In the genomic region with DNA sequence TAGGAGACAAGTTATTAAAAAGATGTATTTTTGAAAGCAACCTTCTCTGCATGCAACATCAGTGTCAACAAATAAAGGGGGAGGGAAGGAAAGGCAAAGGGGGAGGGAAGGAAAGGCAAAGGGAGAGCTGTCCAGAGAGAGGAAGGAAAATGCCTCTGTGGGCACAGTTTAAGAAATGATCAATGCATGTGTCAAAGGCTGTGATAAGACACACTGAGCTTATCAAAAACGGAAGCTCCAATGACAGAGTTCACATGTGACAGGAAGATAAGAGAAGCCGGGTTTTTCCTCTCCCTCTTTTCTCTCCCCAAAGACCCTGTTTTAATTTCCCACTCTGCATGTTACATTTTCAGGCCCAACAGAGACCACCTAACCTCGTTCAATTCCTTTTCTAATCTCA, we compare ENCODE assay signal across 16 cellular contexts.
A peak's percentile ranks its signal among the peaks of the same experiment; 100 is the strongest.
DNase-seq lines count a peak whose midpoint lies in the region; ATAC-seq and TF ChIP-seq lines count a peak whose summit lies in the region.
"Had no signal": no experiment of that assay in that cellular context is flagged by ENCODE, and none has a peak within 500 bp of the region (broad histone marks: within the 10 kb centered on the region; RNA-seq: fewer than 3 reads in every experiment).

No MANE protein-coding gene starts in this region.

- H3K36me3 ChIP-seq in BLaER1 (no peaks in the 10 kb centered on the region), ectodermal cell (ENCODE audit: control insufficient read depth, insufficient read depth, low read length) (no peaks in the 10 kb centered on the region), mesodermal cell (ENCODE audit: control insufficient read depth, insufficient read depth, low read length) (no peaks in the 10 kb centered on the region)
- no peaks in the 10 kb centered on the region for H3K36me3 ChIP-seq in CD8-positive, alpha-beta T cell (ENCODE audit: insufficient read depth, low read length)

- no peak overlapping the region for H3K27ac Mint-ChIP-seq in CD8-positive, alpha-beta T cell
- H3K27ac Mint-ChIP-seq: HFFc6 had no signal

- H3K4me3 Mint-ChIP-seq in CD8-positive, alpha-beta T cell, result no peak overlapping the region
- H3K4me3 Mint-ChIP-seq: HFFc6 had no signal

- no peaks in the 10 kb centered on the region for H3K9me3 Mint-ChIP-seq in CD8-positive, alpha-beta T cell
- H3K9me3 Mint-ChIP-seq: HFFc6 had no signal

- DNase-seq in KBM-7, result peak; percentile 3
- DNase-seq in ureter (ENCODE audit: low spot score), result no peak
- DNase-seq in NOMO-1 treated with dmso at 0.1 percent for 144 hours (lab: John Stamatoyannopoulos, UW; ENCODE audit: unreplicated experiment), result no peak
- no peak for DNase-seq in CD8-positive, alpha-beta T cell
- no peak for DNase-seq in kidney tubule cell (ENCODE audit: low spot score)
- DNase-seq: C1 segment of cervical spinal cord, DMS79 treated with DMSO at 0.1 percent for 48 hours, HFFc6, NCI-H1048, NCI-H1436, NCI-H2029, NCI-H526 had no signal

- intact Hi-C loops in CD8-positive, alpha-beta T cell (cut with DNase I, micrococcal nuclease), result no loop called here

- H3K27me3 ChIP-seq in BLaER1 (peaks cover 10% of the 10 kb centered on the region; the same call in 1 of the 2 replicates), ectodermal cell (ENCODE audit: control insufficient read depth, insufficient read depth, low read length, poor library complexity, severe bottlenecking) (no peaks in the 10 kb centered on the region)
- H3K27me3 ChIP-seq in CD8-positive, alpha-beta T cell (ENCODE audit: insufficient read depth, low read length), result no peaks in the 10 kb centered on the region

- H3K4me1 Mint-ChIP-seq in CD8-positive, alpha-beta T cell (ENCODE audit: low read depth), result no peaks in the 10 kb centered on the region

- 80 to 93% methylated on average over 2 to 3 of the region's 3 CpGs for WGBS in ectodermal cell, 2 experiments
- WGBS in mesodermal cell (ENCODE audit: insufficient coverage in 2 of 2), 2 experiments, result 43 to 50% methylated on average over 1 to 2 of the region's 3 CpGs

- no peak for TF ChIP-seq CTCF in CD8-positive, alpha-beta T cell (IDR thresholded peaks at IDR 0.05)

- CTCF ChIA-PET in CD8-positive, alpha-beta T cell (lab: Charles Lee), result no interaction called here

- ATAC-seq in CD8-positive, alpha-beta T cell, result no peak
- ATAC-seq: A549 had no signal

- 0 out of 2 replicates have a peak overlapping the region, but pooled peaks have one; percentile 19 for H3K4me2 ChIP-seq in BLaER1
- H3K4me2 ChIP-seq: A549 had no signal

- no peak overlapping the region for H3K9ac ChIP-seq in BLaER1

- H3K4me3 ChIP-seq in BLaER1 (no peak overlapping the region), ectodermal cell (ENCODE audit: insufficient read depth, low read depth, low read length) (no peak overlapping the region), mesodermal cell (ENCODE audit: extremely low read depth, insufficient read depth, low read length, poor library complexity, severe bottlenecking) (no peak overlapping the region)
- H3K4me3 ChIP-seq in CD8-positive, alpha-beta T cell (ENCODE audit: low read depth, low read length), result no peak overlapping the region
- H3K4me3 ChIP-seq: A549 had no signal

- H3K9me3 ChIP-seq in BLaER1, result no peaks in the 10 kb centered on the region
- H3K9me3 ChIP-seq in ectodermal cell (ENCODE audit: control insufficient read depth, low read length), result no peaks in the 10 kb centered on the region
- no peaks in the 10 kb centered on the region for H3K9me3 ChIP-seq in mesodermal cell (ENCODE audit: control insufficient read depth, low read length)
- H3K9me3 ChIP-seq in CD8-positive, alpha-beta T cell (ENCODE audit: low read length), result no peaks in the 10 kb centered on the region
- H3K9me3 ChIP-seq: A549 had no signal

- H3K27ac ChIP-seq in BLaER1, result no peak overlapping the region
- H3K27ac ChIP-seq in ectodermal cell (ENCODE audit: insufficient read depth, low read depth, low read length, poor library complexity, severe bottlenecking), result peak overlapping the region; percentile 29
- peak overlapping the region; percentile 74 for H3K27ac ChIP-seq in mesodermal cell (ENCODE audit: low read depth, low read length, severe bottlenecking)
- no peak overlapping the region for H3K27ac ChIP-seq in CD8-positive, alpha-beta T cell (ENCODE audit: low read depth, low read length)
- H3K27ac ChIP-seq: A549 had no signal

- POLR2A ChIA-PET in CD8-positive, alpha-beta T cell (lab: Charles Lee), result no interaction called here

- in situ Hi-C loops in KBM-7 (cut with MboI; ENCODE audit: low pct_unique_long_range_greater_than_20kb, low sequenced_read_pairs), result no loop called here

- H3K4me1 ChIP-seq in BLaER1 (peaks cover 8% of the 10 kb centered on the region; the same call in 1 of the 2 replicates), ectodermal cell (ENCODE audit: control insufficient read depth, insufficient read depth, low read length) (no peaks in the 10 kb centered on the region), mesodermal cell (ENCODE audit: control insufficient read depth, insufficient read depth, low read length, poor library complexity, severe bottlenecking) (peaks cover 11% of the 10 kb centered on the region)
- H3K4me1 ChIP-seq in CD8-positive, alpha-beta T cell (ENCODE audit: insufficient read depth, low read length), result no peaks in the 10 kb centered on the region
- H3K4me1 ChIP-seq: A549 had no signal

- H4K20me1 ChIP-seq in BLaER1, result no peaks in the 10 kb centered on the region

- peaks cover 26% of the 10 kb centered on the region for H3K27me3 Mint-ChIP-seq in CD8-positive, alpha-beta T cell (ENCODE audit: low read depth)

- H3K36me3 Mint-ChIP-seq in CD8-positive, alpha-beta T cell, result no peaks in the 10 kb centered on the region

Comparison
In these comparisons a context has a peak if more than half of its experiments do, and no peak if none do; other contexts are left out.
1. H3K27ac ChIP-seq: peak in ectodermal cell (single experiment) and mesodermal cell (single experiment); none in BLaER1 (single experiment) and CD8-positive, alpha-beta T cell (single experiment).